8 cellular contexts compared by ENCODE assay signal in the genomic region with DNA sequence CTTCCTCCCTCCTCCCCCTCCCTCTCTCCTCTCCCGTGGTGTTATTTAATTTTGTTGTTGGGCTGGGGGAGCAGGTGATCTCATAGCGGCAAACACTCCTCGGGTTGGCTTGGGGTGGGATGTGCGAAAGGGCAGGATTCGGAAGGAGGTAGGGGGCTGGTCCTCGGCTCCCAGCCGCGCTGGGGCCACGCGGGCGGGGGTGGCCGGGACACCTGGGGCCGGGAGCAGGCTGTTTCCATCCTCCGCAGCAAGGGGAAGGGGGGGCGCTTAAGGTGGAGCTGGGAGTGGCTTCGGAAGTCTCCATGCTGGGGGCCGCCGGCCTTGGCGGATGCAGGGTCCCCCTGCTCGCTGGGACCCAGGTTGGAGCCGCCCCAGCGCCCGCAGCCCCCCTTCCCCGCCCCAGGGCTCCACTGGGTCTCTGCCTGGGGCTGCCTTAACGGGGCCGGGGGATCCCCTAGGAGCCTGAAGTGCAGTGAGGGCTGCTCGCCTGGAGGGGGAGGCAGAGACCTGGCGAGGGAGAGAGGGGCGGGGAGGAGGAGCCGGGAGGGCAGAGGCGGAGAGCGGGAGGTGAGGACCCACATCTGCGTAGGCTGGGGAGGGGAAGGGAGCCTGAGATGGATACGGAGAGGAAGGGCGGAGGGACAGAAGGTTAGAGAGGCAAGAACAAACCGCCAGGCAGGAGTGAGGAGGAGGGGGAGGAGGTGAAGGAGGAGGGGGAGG. TPM values are rescaled to one million over a fixed set of nuclear protein-coding genes. Genes with fewer than 3 reads are reported as not detected.
DNase-seq lines count a peak whose midpoint lies in the region; ATAC-seq, FAIRE-seq and TF ChIP-seq lines count a peak whose summit lies in the region.

No MANE protein-coding gene starts in this region.

- TF ChIP-seq CTCF in MM.1S (IDR thresholded peaks at IDR 0.05; ENCODE audit: low read length) (peak; percentile 79), gastroesophageal sphincter (IDR thresholded peaks at IDR 0.05) (peak in 3 of 4 experiments; percentile 88 to 99 (median 88))

- H3K79me2 ChIP-seq in MM.1S (ENCODE audit: low read length), result no peaks in the 10 kb centered on the region

- no peaks in the 10 kb centered on the region for H3K9me2 ChIP-seq in MM.1S (replicated peaks; ENCODE audit: insufficient read depth, low read length)

- DNase-seq in DMS79 (lab: John Stamatoyannopoulos, UW), result peak; percentile 78
- peak; percentile 70 for DNase-seq in H54 (ENCODE audit: insufficient read length, low spot score)
- DNase-seq in MM.1S, result peak; percentile 82
- peak; percentile 81 for DNase-seq in SIG-M5 treated with dmso at 0.1 percent for 504 hours (lab: John Stamatoyannopoulos, UW; ENCODE audit: unreplicated experiment)
- peak; percentile 87 for DNase-seq in activated gamma-delta T cell treated with anti-CD3 and anti-CD28 coated beads, Interleukin-2, amount 50 U/mL, for 16 hours (ENCODE audit: low read depth)
- DNase-seq in nucleus accumbens (lab: John Stamatoyannopoulos, UW), result peak in 54 of 56 donors; percentile 68 to 93 (median 87)
- DNase-seq in superior temporal gyrus (ENCODE audit: extremely low spot score), result peak; percentile 85

- TF ChIP-seq EP300 in gastroesophageal sphincter (IDR thresholded peaks at IDR 0.05), result no peak

- no peaks in the 10 kb centered on the region; the same call in 1 of the 2 replicates for H3F3A ChIP-seq in MM.1S (ENCODE audit: insufficient read depth, low read length)

- no peaks in the 10 kb centered on the region for H3K36me3 ChIP-seq in MM.1S (replicated peaks; ENCODE audit: insufficient read depth, low read length)
- H3K36me3 ChIP-seq in gastroesophageal sphincter, result no peaks in the 10 kb centered on the region

- peak; percentile 93 for ATAC-seq in gastroesophageal sphincter

- TF ChIP-seq POLR2A in H54 (IDR thresholded peaks at IDR 0.05; ENCODE audit: low read depth, low read length), result no peak
- peak in 1 of 2 donors; percentile 37 for TF ChIP-seq POLR2A in gastroesophageal sphincter (IDR thresholded peaks at IDR 0.05)

- peak overlapping the region; percentile 81 for H3K4me2 ChIP-seq in MM.1S (ENCODE audit: low read depth, low read length)

- no peaks in the 10 kb centered on the region for H3K9me3 ChIP-seq in MM.1S (replicated peaks; ENCODE audit: insufficient read depth, low read length)
- no peaks in the 10 kb centered on the region for H3K9me3 ChIP-seq in gastroesophageal sphincter

- H3K9ac ChIP-seq in MM.1S (ENCODE audit: low read length), result peak overlapping the region; percentile 62

- H4K20me1 ChIP-seq in MM.1S (ENCODE audit: insufficient read depth, low read length), result no peaks in the 10 kb centered on the region

- H3K27ac ChIP-seq in MM.1S (ENCODE audit: low read length) (no peak overlapping the region; the same call in 1 of the 2 replicates), gastroesophageal sphincter (peak overlapping the region; percentile 87 to 94 (median 91))

- H3K27me3 ChIP-seq in MM.1S (replicated peaks; ENCODE audit: insufficient read depth, low read length) (peaks cover 35% of the 10 kb centered on the region), gastroesophageal sphincter (no peaks in the 10 kb centered on the region)

- peak overlapping the region; percentile 68 for H2AFZ ChIP-seq in MM.1S (ENCODE audit: low read length)

- WGBS in gastroesophageal sphincter (ENCODE audit: low coverage in 1 of 2), 2 donors, result 0% methylated on average over 3 to 5 of the region's 36 CpGs

- peak overlapping the region; percentile 57 for H3K4me3 ChIP-seq in MM.1S (ENCODE audit: low read length)
- H3K4me3 ChIP-seq in gastroesophageal sphincter, result peak overlapping the region; percentile 59 to 80

- H3K4me1 ChIP-seq in MM.1S (ENCODE audit: low read length) (peaks cover 7% of the 10 kb centered on the region; the same call in 1 of the 2 replicates), gastroesophageal sphincter (peaks cover 0 to 34% (median 16%) of the 10 kb centered on the region in 3 donors)

- no peak for FAIRE-seq in H54 (lab: Jason Lieb, UNC)

RNA-seq across cellular contexts. Expression of a gene that starts 0.4 kb away (rescaled TPM):
- total RNA-seq in gastroesophageal sphincter, result 10 to 100 TPM in 3 of 4 donors, 1 to 10 TPM in 1; 10.0 to 28.5 (median 12.5) TPM

RNA-seq across cellular contexts. Expression of a gene that starts 9.2 kb away (rescaled TPM):
- total RNA-seq in gastroesophageal sphincter, result 10 to 100 TPM in 2 of 4 donors, 1 to 10 TPM in 2; 2.9 to 16.8 (median 8.9) TPM

RNA-seq across cellular contexts. Expression of a gene that starts 26.5 kb away (rescaled TPM):
- 1 to 10 TPM in 2 of 4 donors, under 1 TPM in 1, not detected in 1; 0.78 to 2.3 (median 1.1) TPM for total RNA-seq in gastroesophageal sphincter

RNA-seq across cellular contexts. Expression of a gene that starts 27.0 kb away (rescaled TPM):
- 10 to 100 TPM in 3 of 4 donors, 1 to 10 TPM in 1; 7.2 to 17.9 (median 13.7) TPM for total RNA-seq in gastroesophageal sphincter

RNA-seq across cellular contexts. Expression of a gene that starts 27.4 kb away (rescaled TPM):
- 1,000 to 10,000 TPM; 1,261 to 2,300 (median 1,588) TPM for total RNA-seq in gastroesophageal sphincter
